In the genomic region with DNA sequence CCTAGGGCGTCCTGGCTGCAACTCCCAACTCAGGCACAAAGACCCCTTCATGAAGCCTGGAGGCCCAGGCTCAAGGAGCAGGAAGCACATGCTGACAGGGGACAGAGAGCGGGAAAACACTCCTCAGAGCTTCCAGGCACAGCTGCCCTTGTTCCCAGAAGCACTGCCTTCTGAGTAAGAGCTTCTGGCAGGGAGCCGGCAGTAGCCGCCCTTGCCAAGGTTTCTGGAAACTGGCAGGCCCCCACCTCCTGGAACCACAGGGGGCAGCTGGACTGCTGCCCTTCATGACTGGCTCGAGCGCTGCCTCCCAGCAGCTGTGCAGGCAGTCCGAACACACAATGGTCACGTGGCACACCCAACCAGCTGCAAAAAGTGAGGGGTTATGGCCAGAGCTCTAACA, we compare ENCODE assay signal across 1 cellular context.
TF ChIP-seq lines count a peak whose summit lies in the region.

No MANE protein-coding gene starts in this region.

TF ChIP-seq in GM23338, 12 proteins besides CTCF, POLR2A, EP300 and RAD21 (continued from another document):
- TF ChIP-seq ETS1 (IDR thresholded peaks at IDR 0.05) (no peak), ZNF331 (CRISPR knock-in tag; IDR thresholded peaks at IDR 0.05; ENCODE audit: low read depth) (no peak), JUNB (IDR thresholded peaks at IDR 0.05; ENCODE audit: unreplicated experiment) (no peak)
